24 cellular contexts compared by ENCODE assay signal in genomic region chr12:128803788-128804187, GRCh38. TPM values are rescaled to one million over a fixed set of nuclear protein-coding genes. Genes with fewer than 3 reads are reported as not detected.
"Had no signal": no experiment of that assay in that cellular context is flagged by ENCODE, and none has a peak within 500 bp of the region (broad histone marks: within the 10 kb centered on the region; RNA-seq: fewer than 3 reads in every experiment).

No MANE protein-coding gene starts in this region.

- H3K27ac ChIP-seq: lower lobe of right lung, skin epidermis, stomach, suprapubic skin, tibial nerve, VCaP had no signal

- H3K4me3 ChIP-seq: lower lobe of right lung, skin epidermis, stomach, suprapubic skin, tibial nerve had no signal

- ATAC-seq: activated CD4-positive, CD25-positive, alpha-beta regulatory T cell treated with anti-CD3 and anti-CD28 coated beads, Interleukin-2, amount 50 U/mL, for 24 hours; activated CD8-positive, alpha-beta memory T cell treated with anti-CD3 and anti-CD28 coated beads, Interleukin-2, amount 10 ng/mL, durations not matched to agents 7 days and 5 days; activated CD8-positive, alpha-beta T cell treated with anti-CD3 and anti-CD28 coated beads for 36 hours; activated naive CD8-positive, alpha-beta T cell treated with anti-CD3 and anti-CD28 coated beads, Interleukin-2, amount 50 U/mL, for 24 hours; esophagus mucosa; lower lobe of right lung; naive thymus-derived CD8-positive, alpha-beta T cell; stimulated activated effector memory CD8-positive, alpha-beta T cell treated with anti-CD3 and anti-CD28 coated beads, Interleukin-12 subunit alpha, Interleukin-12 subunit beta, amount 100 ng/mL, for 72 hours had no signal

- DNase-seq: activated CD4-positive, alpha-beta T cell treated with anti-CD3 and anti-CD28 coated beads, Interleukin-2, amount 10 ng/mL, durations not matched to agents 7 days and 5 days; activated CD8-positive, alpha-beta memory T cell treated with anti-CD3 and anti-CD28 coated beads, Interleukin-2, amount 10 ng/mL, durations not matched to agents 7 days and 5 days; activated CD8-positive, alpha-beta T cell treated with anti-CD3 and anti-CD28 coated beads for 36 hours; activated gamma-delta T cell; activated naive CD4-positive, alpha-beta T cell treated with anti-CD3 and anti-CD28 coated beads, Interleukin-2, amount 50 U/mL, for 16 hours; activated naive CD8-positive, alpha-beta T cell treated with anti-CD3 and anti-CD28 coated beads, Interleukin-2, amount 50 U/mL, for 24 hours; activated T-cell treated with anti-CD3 and anti-CD28 coated beads for 4 hours; effector memory CD4-positive, alpha-beta T cell; islet precursor cell; left cardiac atrium; lower lobe of right lung; mesendoderm; naive thymus-derived CD8-positive, alpha-beta T cell; stimulated activated CD4-positive, alpha-beta T cell treated with anti-CD3 and anti-CD28 coated beads, Interleukin-2, amount 100 ng/mL, for 24 hours; stomach; SW 1271 had no signal

- H3K27me3 ChIP-seq: stomach, suprapubic skin, tibial nerve had no signal

- H3K4me1 ChIP-seq: lower lobe of right lung, suprapubic skin, tibial nerve had no signal

- H3K9me3 ChIP-seq: lower lobe of right lung, suprapubic skin had no signal

RNA-seq across cellular contexts. Expression of gene GLT1D1, which starts 49.5 kb away (rescaled TPM):
- total RNA-seq: dermis microvascular lymphatic vessel endothelial cell; naive thymus-derived CD8-positive, alpha-beta T cell had no signal
